9 cellular contexts compared by ENCODE assay signal in genomic region chr11:46332568-46333128, GRCh38. TPM values are rescaled to one million over a fixed set of nuclear protein-coding genes. Genes with fewer than 3 reads are reported as not detected.
DNase-seq lines count a peak whose midpoint lies in the region; ATAC-seq, FAIRE-seq and TF ChIP-seq lines count a peak whose summit lies in the region.
"Had no signal": no experiment of that assay in that cellular context is flagged by ENCODE, and none has a peak within 500 bp of the region (broad histone marks: within the 10 kb centered on the region; RNA-seq: fewer than 3 reads in every experiment).

No MANE protein-coding gene starts in this region.

- H3K4me3 Mint-ChIP-seq in activated CD4-positive, alpha-beta T cell treated with anti-CD3 and anti-CD28 coated beads, Interleukin-2, amount 10 ng/mL, durations not matched to agents 24 days and 14 days = peak overlapping the region; percentile 67

- TF ChIP-seq CTCF in esophagus muscularis mucosa (IDR thresholded peaks at IDR 0.05) = no peak
- no peak for TF ChIP-seq CTCF in pancreas (IDR thresholded peaks at IDR 0.05)

- no peak for TF ChIP-seq POLR2A in esophagus muscularis mucosa (IDR thresholded peaks at IDR 0.05; ENCODE audit: low read depth)

- peaks cover 8% of the 10 kb centered on the region; the same call in 1 of the 2 replicates for H3F3A ChIP-seq in GM23248 (ENCODE audit: insufficient read depth)

- H2AFZ ChIP-seq in GM23248 = no peak overlapping the region

- no peak for FAIRE-seq in pancreas (lab: Jason Lieb, UNC)
- FAIRE-seq: frontal cortex had no signal

- intact Hi-C loops in activated CD4-positive, alpha-beta T cell treated with anti-CD3 and anti-CD28 coated beads, Interleukin-2, amount 10 ng/mL, durations not matched to agents 24 days and 14 days (cut with micrococcal nuclease) = no loop called here
- intact Hi-C loops in esophagus muscularis mucosa (cut with DNase I) (no loop called here), pancreas (cut with DNase I) (no loop called here)

- H3K27ac Mint-ChIP-seq in activated CD4-positive, alpha-beta T cell treated with anti-CD3 and anti-CD28 coated beads, Interleukin-2, amount 10 ng/mL, durations not matched to agents 24 days and 14 days = no peak overlapping the region

- H3K4me3 ChIP-seq in GM23248 (peak overlapping the region; percentile 50), esophagus muscularis mucosa (peak overlapping the region; percentile 49 to 66 (median 60)), pancreas (peak overlapping the region in 3 of 4 donors; percentile 10 to 47 (median 15))

- H3K4me2 ChIP-seq in GM23248 (ENCODE audit: unreplicated experiment) = peak overlapping the region; percentile 38

- H3K36me3 Mint-ChIP-seq in activated CD4-positive, alpha-beta T cell treated with anti-CD3 and anti-CD28 coated beads, Interleukin-2, amount 10 ng/mL, durations not matched to agents 24 days and 14 days (ENCODE audit: low read depth) = no peaks in the 10 kb centered on the region

- H3K9me3 ChIP-seq in GM23248 (ENCODE audit: low read depth) (no peaks in the 10 kb centered on the region), esophagus muscularis mucosa (no peaks in the 10 kb centered on the region), pancreas (no peaks in the 10 kb centered on the region)

- in situ Hi-C loops in GM23248 (cut with MboI) = no loop called here

- H3K9me2 ChIP-seq in GM23248 (ENCODE audit: insufficient read depth) = no peaks in the 10 kb centered on the region

- DNase-seq in GM23248 (peak; percentile 23), esophagus muscularis mucosa (ENCODE audit: extremely low spot score) (no peak), pancreas (no peak), NCI-H2029 treated with DMSO at 0.1 percent for 48 hours (lab: John Stamatoyannopoulos, UW) (no peak), NCI-H510A (lab: John Stamatoyannopoulos, UW) (no peak), H4 (ENCODE audit: low spot score) (no peak)
- peak; percentile 69 for DNase-seq in activated CD4-positive, alpha-beta T cell treated with anti-CD3 and anti-CD28 coated beads, Interleukin-2, amount 10 ng/mL, durations not matched to agents 24 days and 14 days

- H3K27me3 Mint-ChIP-seq in activated CD4-positive, alpha-beta T cell treated with anti-CD3 and anti-CD28 coated beads, Interleukin-2, amount 10 ng/mL, durations not matched to agents 24 days and 14 days = peaks cover 53% of the 10 kb centered on the region

- peaks cover 35% of the 10 kb centered on the region for H3K4me1 Mint-ChIP-seq in activated CD4-positive, alpha-beta T cell treated with anti-CD3 and anti-CD28 coated beads, Interleukin-2, amount 10 ng/mL, durations not matched to agents 24 days and 14 days

- WGBS in GM23248 (ENCODE audit: low coverage in 1 of 2, low lambda C conversion rate in 2 of 2, missing lambda C conversion rate in 2 of 2), 2 experiments = 3 to 5% methylated on average over 31 to 37 of the region's 60 CpGs
- 19% methylated on average over 4 of the region's 60 CpGs for WGBS in esophagus muscularis mucosa
- 2 to 3% methylated on average over 47 to 60 of the region's 60 CpGs for WGBS in pancreas, 2 donors

- ATAC-seq in pancreas = peak; percentile 36 to 71 (median 52)
- no peak for ATAC-seq in GM19395 (IDR thresholded peaks at IDR 0.05; ENCODE audit: unreplicated experiment)

- H3K36me3 ChIP-seq in GM23248 (ENCODE audit: low read depth) (no peaks in the 10 kb centered on the region), esophagus muscularis mucosa (no peaks in the 10 kb centered on the region), pancreas (no peaks in the 10 kb centered on the region)

- H3K27ac ChIP-seq in GM23248 (no peak overlapping the region), esophagus muscularis mucosa (replicated peaks in 1 of 4) (peak overlapping the region in 1 of 4 donors; percentile 26), pancreas (no peak overlapping the region)

- peaks cover 14% of the 10 kb centered on the region for H3K27me3 ChIP-seq in GM23248 (replicated peaks; ENCODE audit: insufficient read depth)
- H3K27me3 ChIP-seq in esophagus muscularis mucosa = peaks cover 9 to 53% (median 19%) of the 10 kb centered on the region in 4 donors
- peaks cover 0 to 3% (median 2%) of the 10 kb centered on the region in 4 donors for H3K27me3 ChIP-seq in pancreas

- no peaks in the 10 kb centered on the region for H3K9me3 Mint-ChIP-seq in activated CD4-positive, alpha-beta T cell treated with anti-CD3 and anti-CD28 coated beads, Interleukin-2, amount 10 ng/mL, durations not matched to agents 24 days and 14 days

- H4K20me1 ChIP-seq in GM23248 (ENCODE audit: insufficient read depth) = no peaks in the 10 kb centered on the region

- H3K4me1 ChIP-seq in GM23248 (ENCODE audit: insufficient read depth) (0 out of 2 replicates have a peak, but pooled peaks cover 4% of the 10 kb centered on the region), esophagus muscularis mucosa (peaks cover 16 to 35% (median 25%) of the 10 kb centered on the region in 4 donors), pancreas (peaks cover 0 to 5% (median 4%) of the 10 kb centered on the region in 3 donors)

- H3K79me2 ChIP-seq in GM23248 (ENCODE audit: insufficient read depth) = no peaks in the 10 kb centered on the region

- no peak overlapping the region for H3K9ac ChIP-seq in GM23248

- no peak for TF ChIP-seq EP300 in esophagus muscularis mucosa (IDR thresholded peaks at IDR 0.05)

RNA-seq across cellular contexts. Expression of gene DGKZ, which starts 14.6 kb away (rescaled TPM):
- total RNA-seq in GM23248 (2014; rRNA removed; shearing (Covaris generic)) = 50.7 and 62.7 TPM in 2 replicates
- polyA plus RNA-seq in GM23248 (2016; fragmentation: Nextera tagmentation; extraction: Ambion mirVana) = 21.4 and 23.9 TPM in 2 replicates
- 87.4 and 94.7 TPM in 2 replicates for total RNA-seq in activated CD4-positive, alpha-beta T cell treated with anti-CD3 and anti-CD28 coated beads, Interleukin-2, amount 10 ng/mL, durations not matched to agents 24 days and 14 days
- total RNA-seq in esophagus muscularis mucosa = 10 to 100 TPM; 39.4 to 85.8 (median 55.4) TPM
- 10 to 100 TPM; 34.1 to 46.3 (median 35.0) TPM for total RNA-seq in pancreas
- polyA plus RNA-seq in pancreas = 10 to 100 TPM; 81.1 to 88.8 TPM
- total RNA-seq in H4 (2014; rRNA removed; shearing (Covaris generic)) = 25.3 and 38.9 TPM in 2 replicates

RNA-seq across cellular contexts. Expression of gene MDK, which starts 48.8 kb away (rescaled TPM):
- total RNA-seq in GM23248 (2014; rRNA removed; shearing (Covaris generic)) = 2.7 and 10.7 TPM in 2 replicates
- polyA plus RNA-seq in GM23248 (2016; fragmentation: Nextera tagmentation; extraction: Ambion mirVana) (31.5 and 34.5 TPM in 2 replicates), pancreas (10 to 100 TPM; 23.6 to 66.5 TPM)
- 5.4 and 7.1 TPM in 2 replicates for total RNA-seq in activated CD4-positive, alpha-beta T cell treated with anti-CD3 and anti-CD28 coated beads, Interleukin-2, amount 10 ng/mL, durations not matched to agents 24 days and 14 days
- total RNA-seq in esophagus muscularis mucosa (10 to 100 TPM in 3 of 4 donors, 1 to 10 TPM in 1; 1.2 to 12.8 (median 11.8) TPM), pancreas (10 to 100 TPM in 4 of 6 donors, 1 to 10 TPM in 2; 4.3 to 84.4 (median 16.5) TPM)
- 563 and 646 TPM in 2 replicates for total RNA-seq in H4 (2014; rRNA removed; shearing (Covaris generic))

RNA-seq across cellular contexts. Expression of gene CREB3L1, which starts 55.2 kb away (rescaled TPM):
- 29.6 and 37.7 TPM in 2 replicates for total RNA-seq in GM23248 (2014; rRNA removed; shearing (Covaris generic))
- polyA plus RNA-seq in GM23248 (2016; fragmentation: Nextera tagmentation; extraction: Ambion mirVana) (146 and 151 TPM in 2 replicates), pancreas (10 to 100 TPM; 40.1 to 59.1 TPM)
- 0.09 and 0.17 TPM in 2 replicates for total RNA-seq in activated CD4-positive, alpha-beta T cell treated with anti-CD3 and anti-CD28 coated beads, Interleukin-2, amount 10 ng/mL, durations not matched to agents 24 days and 14 days
- total RNA-seq in esophagus muscularis mucosa (1 to 10 TPM; 1.3 to 8.7 (median 3.7) TPM), pancreas (100 to 1,000 TPM in 1 of 6 donors, 10 to 100 TPM in 5; 26.3 to 129 (median 47.9) TPM)
- total RNA-seq in H4 (2014; rRNA removed; shearing (Covaris generic)) = 0.60 and 1.3 TPM in 2 replicates

RNA-seq across cellular contexts. Expression of gene CHRM4, which starts 58.9 kb away (rescaled TPM):
- not detected in 2 replicates for total RNA-seq in GM23248 (2014; rRNA removed; shearing (Covaris generic))
- polyA plus RNA-seq in GM23248 (2016; fragmentation: Nextera tagmentation; extraction: Ambion mirVana) (not detected in 2 replicates), pancreas (under 1 TPM in 1 of 2 donors, not detected in 1; 0.66 TPM)
- 0.80 and 0.84 TPM in 2 replicates for total RNA-seq in activated CD4-positive, alpha-beta T cell treated with anti-CD3 and anti-CD28 coated beads, Interleukin-2, amount 10 ng/mL, durations not matched to agents 24 days and 14 days
- total RNA-seq in esophagus muscularis mucosa (1 to 10 TPM in 2 of 4 donors, under 1 TPM in 2; 0.34 to 1.5 (median 1.0) TPM), pancreas (under 1 TPM; 0.08 to 0.62 (median 0.20) TPM)
- total RNA-seq in H4 (2014; rRNA removed; shearing (Covaris generic)) = 0.33 and 0.48 TPM in 2 replicates

Comparison
In these comparisons a context has a peak if more than half of its experiments do, and no peak if none do; other contexts are left out.
1. DNase-seq: peak in GM23248 (single experiment) and activated CD4-positive, alpha-beta T cell treated with anti-CD3 and anti-CD28 coated beads, Interleukin-2, amount 10 ng/mL, durations not matched to agents 24 days and 14 days (single experiment); none in esophagus muscularis mucosa (single experiment), pancreas (0 of 6), NCI-H2029 treated with DMSO at 0.1 percent for 48 hours (single experiment), NCI-H510A (single experiment) and H4 (single experiment).
2. Peak in every context shown above with its lines, with median percentiles within 50 percentile points of each other: H3K4me3 ChIP-seq.